36 cellular contexts compared by ENCODE assay signal in the genomic region with DNA sequence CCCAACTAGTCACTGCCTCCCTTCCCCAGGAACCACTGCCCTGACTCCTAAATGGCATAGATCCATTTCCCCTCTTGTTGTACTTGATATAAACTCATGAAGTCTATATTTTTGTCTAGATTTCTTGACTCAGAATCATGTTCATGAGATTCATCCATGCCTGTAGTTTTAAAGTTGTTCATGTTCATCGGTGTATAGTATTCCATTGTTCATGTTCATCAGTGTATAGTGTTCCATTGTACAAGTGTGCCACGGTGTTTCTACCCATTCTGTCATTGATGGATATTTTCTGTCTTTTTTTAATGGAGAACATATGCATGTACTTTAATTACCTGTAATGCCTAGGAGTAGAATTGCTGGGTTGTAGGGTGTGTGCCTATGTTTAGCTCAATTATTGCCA.
"Had no signal": no experiment of that assay in that cellular context is flagged by ENCODE, and none has a peak within 500 bp of the region (broad histone marks: within the 10 kb centered on the region; RNA-seq: fewer than 3 reads in every experiment).

No MANE protein-coding gene starts in this region.

- H3K36me3 ChIP-seq: brain microvascular endothelial cell, esophagus muscularis mucosa, gastroesophageal sphincter, WERI-Rb-1 had no signal

- H3K27me3 Mint-ChIP-seq: activated naive CD8-positive, alpha-beta T cell; dendritic cell treated with granulocyte-macrophage colony-stimulating factor and Interleukin-4, amounts not matched to agents 40 ng/mL and 50 ng/mL, for 4 days had no signal

- H3K4me3 ChIP-seq: coronary artery, dorsolateral prefrontal cortex, esophagus muscularis mucosa, gastroesophageal sphincter had no signal

- H3K27ac ChIP-seq: brain microvascular endothelial cell, coronary artery, dorsolateral prefrontal cortex, esophagus muscularis mucosa, gastroesophageal sphincter, WERI-Rb-1 had no signal

- FAIRE-seq: astrocyte had no signal

- H3K36me3 Mint-ChIP-seq: activated CD4-positive, alpha-beta memory T cell treated with anti-CD3 and anti-CD28 coated beads for 36 hours; activated CD8-positive, alpha-beta memory T cell treated with anti-CD3 and anti-CD28 coated beads, Interleukin-2, amount 10 ng/mL, durations not matched to agents 7 days and 5 days; activated naive CD4-positive, alpha-beta T cell treated with anti-CD3 and anti-CD28 coated beads, Interleukin-2, amount 10 ng/mL, durations not matched to agents 7 days and 5 days; activated naive CD8-positive, alpha-beta T cell; T-cell had no signal

- ATAC-seq: activated CD4-positive, CD25-positive, alpha-beta regulatory T cell treated with anti-CD3 and anti-CD28 coated beads, Interleukin-2, amount 50 U/mL, for 24 hours; activated CD8-positive, alpha-beta memory T cell treated with anti-CD3 and anti-CD28 coated beads, Interleukin-2, amount 10 ng/mL, durations not matched to agents 7 days and 5 days; activated CD8-positive, alpha-beta T cell treated with anti-CD3 and anti-CD28 coated beads, Interleukin-2, amount 10 ng/mL, durations not matched to agents 7 days and 5 days; effector memory CD8-positive, alpha-beta T cell; gastroesophageal sphincter; T-cell had no signal

- H3K27ac Mint-ChIP-seq: activated B cell treated with CpG ODN at 0.5 μM for 24 hours; activated CD4-positive, alpha-beta memory T cell treated with anti-CD3 and anti-CD28 coated beads for 36 hours; activated CD8-positive, alpha-beta memory T cell treated with anti-CD3 and anti-CD28 coated beads, Interleukin-2, amount 10 ng/mL, durations not matched to agents 7 days and 5 days; activated CD8-positive, alpha-beta T cell treated with anti-CD3 and anti-CD28 coated beads, Interleukin-2, amount 10 ng/mL, durations not matched to agents 7 days and 5 days; activated naive CD4-positive, alpha-beta T cell treated with anti-CD3 and anti-CD28 coated beads, Interleukin-2, amount 10 ng/mL, durations not matched to agents 7 days and 5 days; activated naive CD8-positive, alpha-beta T cell; activated T-helper 1 cell treated with anti-CD3 and anti-CD28 coated beads, Interleukin-12 subunit alpha, Interleukin-12 subunit beta, Interleukin-2, Interleukin-4 antibody, amounts not matched to agents 30 ng/mL and 10 ng/mL and 1 ng/mL, durations not matched to agents 14 hours and 24 hours and 36 hours; activated T-helper 2 cell treated with anti-CD3 and anti-CD28 coated beads, Interferon-gamma antibody, Interleukin-2, Interleukin-4, amounts not matched to agents 10 μg/mL and 5 μg/mL and 100 μg/mL, durations not matched to agents 14 hours and 24 hours and 36 hours; dendritic cell treated with granulocyte-macrophage colony-stimulating factor and Interleukin-4, amounts not matched to agents 40 ng/mL and 50 ng/mL, for 4 days; effector memory CD8-positive, alpha-beta T cell; T-cell; T-helper 1 cell treated with Interleukin-12 subunit alpha and Interleukin-12 subunit beta and Interleukin-4 antibody, amounts not matched to agents 30 μg/mL and 1 μg/mL, for 36 hours; T-helper 2 cell treated with Interferon-gamma antibody and Interleukin-4, amounts not matched to agents 5 μg/mL and 100 μg/mL, for 36 hours had no signal

- H3K9me3 ChIP-seq: esophagus muscularis mucosa, gastroesophageal sphincter had no signal

- H3K27me3 ChIP-seq: brain microvascular endothelial cell, dorsolateral prefrontal cortex, esophagus muscularis mucosa, gastroesophageal sphincter had no signal

- DNase-seq: activated B cell treated with CpG ODN at 0.5 μM for 24 hours; activated CD4-positive, alpha-beta memory T cell treated with anti-CD3 and anti-CD28 coated beads for 36 hours; activated CD4-positive, alpha-beta T cell treated with anti-CD3 and anti-CD28 coated beads for 48 hours; activated CD4-positive, alpha-beta T cell treated with anti-CD3 and anti-CD28 coated beads, Interleukin-2, amount 50 U/mL, for 1 hour; activated CD8-positive, alpha-beta memory T cell treated with anti-CD3 and anti-CD28 coated beads, Interleukin-2, amount 10 ng/mL, durations not matched to agents 7 days and 5 days; activated CD8-positive, alpha-beta memory T cell treated with anti-CD3 and anti-CD28 coated beads, Interleukin-2, amount 50 U/mL, for 4 hours; activated CD8-positive, alpha-beta T cell treated with anti-CD3 and anti-CD28 coated beads, Interleukin-2, amount 10 ng/mL, durations not matched to agents 7 days and 5 days; activated effector memory CD4-positive, alpha-beta T cell treated with anti-CD3 and anti-CD28 coated beads, Interleukin-2, amount 50 U/mL, for 16 hours; activated naive CD4-positive, alpha-beta T cell treated with anti-CD3 and anti-CD28 coated beads, Interleukin-2, amount 10 ng/mL, durations not matched to agents 7 days and 5 days; activated T-cell treated with anti-CD3 and anti-CD28 coated beads, Interleukin-2, amount 50 U/mL, for 1 hour; activated T-cell treated with anti-CD3 and anti-CD28 coated beads, Interleukin-2, amount 50 U/mL, for 48 hours; amniotic stem cell; anterior cingulate cortex; brain microvascular endothelial cell; dorsolateral prefrontal cortex; effector CD4-positive, alpha-beta T cell; effector memory CD8-positive, alpha-beta T cell; erythroblast; foreskin melanocyte; head of caudate nucleus; SW 1271; T-cell; T1000; WERI-Rb-1 had no signal

- H3K4me3 Mint-ChIP-seq: activated B cell treated with CpG ODN at 0.5 μM for 24 hours; activated CD4-positive, alpha-beta memory T cell treated with anti-CD3 and anti-CD28 coated beads for 36 hours; activated CD8-positive, alpha-beta memory T cell treated with anti-CD3 and anti-CD28 coated beads, Interleukin-2, amount 10 ng/mL, durations not matched to agents 7 days and 5 days; activated CD8-positive, alpha-beta T cell treated with anti-CD3 and anti-CD28 coated beads, Interleukin-2, amount 10 ng/mL, durations not matched to agents 7 days and 5 days; activated naive CD4-positive, alpha-beta T cell treated with anti-CD3 and anti-CD28 coated beads, Interleukin-2, amount 10 ng/mL, durations not matched to agents 7 days and 5 days; activated naive CD8-positive, alpha-beta T cell; activated T-helper 1 cell treated with anti-CD3 and anti-CD28 coated beads, Interleukin-12 subunit alpha, Interleukin-12 subunit beta, Interleukin-2, Interleukin-4 antibody, amounts not matched to agents 30 ng/mL and 10 ng/mL and 1 ng/mL, durations not matched to agents 14 hours and 24 hours and 36 hours; central memory CD8-positive, alpha-beta T cell; dendritic cell treated with granulocyte-macrophage colony-stimulating factor and Interleukin-4, amounts not matched to agents 40 ng/mL and 50 ng/mL, for 4 days; effector memory CD8-positive, alpha-beta T cell; T-cell; T-helper 1 cell treated with Interleukin-12 subunit alpha and Interleukin-12 subunit beta and Interleukin-4 antibody, amounts not matched to agents 30 μg/mL and 1 μg/mL, for 36 hours; T-helper 2 cell treated with Interferon-gamma antibody and Interleukin-4, amounts not matched to agents 5 μg/mL and 100 μg/mL, for 36 hours had no signal

- H3K9me3 Mint-ChIP-seq: activated naive CD4-positive, alpha-beta T cell treated with anti-CD3 and anti-CD28 coated beads, Interleukin-2, amount 10 ng/mL, durations not matched to agents 7 days and 5 days; activated T-helper 1 cell treated with anti-CD3 and anti-CD28 coated beads, Interleukin-12 subunit alpha, Interleukin-12 subunit beta, Interleukin-2, Interleukin-4 antibody, amounts not matched to agents 30 ng/mL and 10 ng/mL and 1 ng/mL, durations not matched to agents 14 hours and 24 hours and 36 hours; activated T-helper 2 cell treated with anti-CD3 and anti-CD28 coated beads, Interferon-gamma antibody, Interleukin-2, Interleukin-4, amounts not matched to agents 10 μg/mL and 5 μg/mL and 100 μg/mL, durations not matched to agents 14 hours and 24 hours and 36 hours; central memory CD8-positive, alpha-beta T cell; dendritic cell treated with granulocyte-macrophage colony-stimulating factor and Interleukin-4, amounts not matched to agents 40 ng/mL and 50 ng/mL, for 4 days; effector memory CD8-positive, alpha-beta T cell; T-cell; T-helper 1 cell treated with Interleukin-12 subunit alpha and Interleukin-12 subunit beta and Interleukin-4 antibody, amounts not matched to agents 30 μg/mL and 1 μg/mL, for 36 hours; T-helper 2 cell treated with Interferon-gamma antibody and Interleukin-4, amounts not matched to agents 5 μg/mL and 100 μg/mL, for 36 hours had no signal

- H3K4me1 Mint-ChIP-seq: activated B cell treated with CpG ODN at 0.5 μM for 24 hours; activated CD8-positive, alpha-beta memory T cell treated with anti-CD3 and anti-CD28 coated beads, Interleukin-2, amount 10 ng/mL, durations not matched to agents 7 days and 5 days; activated naive CD4-positive, alpha-beta T cell treated with anti-CD3 and anti-CD28 coated beads, Interleukin-2, amount 10 ng/mL, durations not matched to agents 7 days and 5 days; central memory CD8-positive, alpha-beta T cell; T-cell had no signal
